Comparison of ENCODE assay signal across 8 cellular contexts in the genomic region with DNA sequence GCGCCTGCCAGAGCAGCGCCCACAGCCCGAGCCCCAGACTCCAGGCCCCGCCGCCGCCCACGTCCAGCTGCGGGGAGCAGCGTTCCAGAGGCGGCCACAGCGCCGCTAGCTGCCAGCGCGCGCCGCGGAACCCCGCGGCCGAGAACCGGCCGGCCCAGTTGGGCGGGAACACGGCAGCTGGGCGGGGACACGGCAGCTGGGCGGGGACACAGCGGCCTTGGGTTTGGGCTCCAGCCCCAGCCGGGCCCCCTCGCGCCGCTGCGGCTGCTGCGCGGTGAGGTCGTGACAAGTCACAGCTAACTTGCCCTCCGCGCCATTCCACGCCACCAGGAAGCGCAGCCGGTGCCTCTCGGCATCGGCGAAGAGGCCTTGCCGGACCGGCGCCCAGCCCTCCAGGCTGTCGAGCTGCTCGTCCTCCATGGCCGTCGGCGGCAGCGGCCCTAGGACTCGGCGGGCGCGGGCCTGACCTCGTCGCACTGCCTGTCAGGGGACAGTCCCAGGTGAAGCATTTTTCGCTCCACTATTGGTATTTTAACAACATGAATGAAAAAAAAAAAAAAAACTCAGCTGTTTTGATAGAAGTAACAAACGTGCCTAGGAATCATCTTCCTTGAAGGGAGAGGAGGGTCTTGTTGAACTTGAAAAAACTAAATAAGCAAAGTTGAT. TPM values are rescaled to one million over a fixed set of nuclear protein-coding genes. Genes with fewer than 3 reads are reported as not detected.
DNase-seq lines count a peak whose midpoint lies in the region; ATAC-seq, FAIRE-seq and TF ChIP-seq lines count a peak whose summit lies in the region.
"Not testable (repeated sequence)": the region's sequence is repeated elsewhere in the genome, so short reads cannot be mapped to it uniquely, and the experiment has no call there.

No MANE protein-coding gene starts in this region.

- TF ChIP-seq RAD21 in IMR-90 (IDR thresholded peaks at IDR 0.05; ENCODE audit: low read length) = not testable (repeated sequence)

- not testable (repeated sequence) for TF ChIP-seq POLR2A in GM12891 (IDR thresholded peaks at IDR 0.05; ENCODE audit: low read depth, low read length); IMR-90 (IDR thresholded peaks at IDR 0.05; ENCODE audit: low read depth, low read length)

- peak overlapping the region in 1 of 2 experiments; percentile 69; a peak in 1 of 4 replicates for H4K8ac ChIP-seq in IMR-90 (ENCODE audit: low read depth in 2 of 2, low read length in 2 of 2)

- BruUV-seq in IMR-90 (replicated peaks; lab: Mats Ljungman, UMichigan) = TSS peak; percentile 67

- POLR2A ChIA-PET in IMR-90 (lab: Charles Lee; ENCODE audit: unreplicated experiment) = not testable (repeated sequence)

- in situ Hi-C loops in IMR-90 (cut with MboI; ENCODE audit: low sequenced_read_pairs) = not testable (repeated sequence)

- H2BK20ac ChIP-seq in IMR-90 (ENCODE audit: low read depth, low read length) = not testable (repeated sequence)

- H3K56ac ChIP-seq in IMR-90 (ENCODE audit: extremely low read depth, insufficient read depth, low read length) = not testable (repeated sequence)

- not testable (repeated sequence) for H3K27me3 ChIP-seq in IMR-90 (ENCODE audit: control insufficient read depth, insufficient read depth, low read length)

- H3K9ac ChIP-seq in IMR-90 (ENCODE audit: low read depth, low read length) = peak overlapping the region; percentile 62

- H3K4me1 ChIP-seq in IMR-90 (ENCODE audit: control insufficient read depth, insufficient read depth, low read length) = not testable (repeated sequence)

- H3K4ac ChIP-seq in IMR-90 (ENCODE audit: low read depth, low read length) = not testable (repeated sequence)

- not testable (repeated sequence) for H2AK9ac ChIP-seq in IMR-90 (replicated peaks; ENCODE audit: low read depth, low read length, poor library complexity)

- H3K4me1 Mint-ChIP-seq in central memory CD8-positive, alpha-beta T cell; immature natural killer cell: not testable (repeated sequence)

- H2AK5ac ChIP-seq in IMR-90 (ENCODE audit: low read depth, low read length) = not testable (repeated sequence)

- DNase-seq in GM12891 (ENCODE audit: insufficient read length, low spot score); HFF-Myc (ENCODE audit: extremely low read depth, low read depth); IMR-90: not testable (repeated sequence)
- DNase-seq in activated CD4-positive, alpha-beta T cell treated with anti-CD3 and anti-CD28 coated beads, Interleukin-2, amount 50 U/mL, for 48 hours = peak; percentile 36 to 46
- peak; percentile 68 to 81 for DNase-seq in central memory CD8-positive, alpha-beta T cell (ENCODE audit: low spot score in 2 of 2)
- peak; percentile 88 to 89 (median 88) for DNase-seq in immature natural killer cell
- peak; percentile 0 for DNase-seq in putamen (ENCODE audit: low spot score)
- DNase-seq in superior temporal gyrus (ENCODE audit: extremely low spot score) = peak; percentile 14

- H3K23ac ChIP-seq in IMR-90 (ENCODE audit: low read depth, low read length) = not testable (repeated sequence)

- CTCF ChIA-PET in IMR-90 (lab: Yijun Ruan, JAX) = not testable (repeated sequence)

- not testable (repeated sequence) for H3K36me3 ChIP-seq in IMR-90 (ENCODE audit: control insufficient read depth, insufficient read depth, low read length)

- H4K20me1 ChIP-seq in IMR-90 (ENCODE audit: insufficient read depth, low read length) = not testable (repeated sequence)

- H3K4me3 Mint-ChIP-seq in central memory CD8-positive, alpha-beta T cell = not testable (repeated sequence)
- H3K4me3 Mint-ChIP-seq in immature natural killer cell = peak overlapping the region; percentile 47 to 77 (median 71)

- not testable (repeated sequence) for H2AFZ ChIP-seq in IMR-90 (replicated peaks; ENCODE audit: low read length, poor library complexity)

- not testable (repeated sequence) for H3K9me3 Mint-ChIP-seq in central memory CD8-positive, alpha-beta T cell; immature natural killer cell

- WGBS in IMR-90 (ENCODE audit: extremely low coverage in 2 of 2, insufficient read length in 1 of 2), 2 experiments = no CpG with 5 or more reads among the region's 61 CpGs

- peak; percentile 88 for FAIRE-seq in GM12891 (lab: Jason Lieb, UNC)

- peak overlapping the region; percentile 59 for H3K27ac ChIP-seq in IMR-90 (ENCODE audit: insufficient read depth, low read length)

- peak; percentile 99 for ATAC-seq in IMR-90 (ENCODE audit: low read depth)
- ATAC-seq in central memory CD8-positive, alpha-beta T cell (replicated peaks; ENCODE audit: extremely low read depth, poor library complexity, severe bottlenecking) = peak; percentile 92

- not testable (repeated sequence) for H3K27ac Mint-ChIP-seq in central memory CD8-positive, alpha-beta T cell (ENCODE audit: low read depth)
- peak overlapping the region in 4 of 6 donors; percentile 50 to 81 (median 74) for H3K27ac Mint-ChIP-seq in immature natural killer cell

- not testable (repeated sequence) for H2BK120ac ChIP-seq in IMR-90 (ENCODE audit: low read depth, low read length)

- H3K18ac ChIP-seq in IMR-90 (ENCODE audit: low read depth, low read length) = not testable (repeated sequence)

- intact Hi-C loops in IMR-90 (cut with micrococcal nuclease) = not testable (repeated sequence)

- H2BK15ac ChIP-seq in IMR-90 (ENCODE audit: low read depth, low read length) = not testable (repeated sequence)

- H3K79me1 ChIP-seq in IMR-90 (ENCODE audit: low read depth in 1 of 2, low read length in 2 of 2) = not testable (repeated sequence)

- not testable (repeated sequence) for H3K9me1 ChIP-seq in IMR-90 (ENCODE audit: insufficient read depth, low read length)

- H3K4me3 ChIP-seq in HFF-Myc (replicated peaks; ENCODE audit: low read depth, low read length) (peak overlapping the region; percentile 35), IMR-90 (ENCODE audit: insufficient read depth, low read depth, low read length) (peak overlapping the region; percentile 73)

- H3K14ac ChIP-seq in IMR-90 (replicated peaks; ENCODE audit: low read depth, low read length) = not testable (repeated sequence)

- not testable (repeated sequence) for H3K36me3 Mint-ChIP-seq in central memory CD8-positive, alpha-beta T cell (ENCODE audit: insufficient read depth); immature natural killer cell

- H2BK5ac ChIP-seq in IMR-90 (ENCODE audit: low read depth, low read length, poor library complexity, severe bottlenecking) = peak overlapping the region; percentile 28

- not testable (repeated sequence) for H4K91ac ChIP-seq in IMR-90 (ENCODE audit: insufficient read depth, low read depth, low read length)

- not testable (repeated sequence) for H3K9me3 ChIP-seq in IMR-90 (ENCODE audit: control insufficient read depth, insufficient read depth, low read length)

- not testable (repeated sequence) for H3K27me3 Mint-ChIP-seq in central memory CD8-positive, alpha-beta T cell; immature natural killer cell (ENCODE audit: low read depth in 3 of 3)

- not testable (repeated sequence) for TF ChIP-seq CTCF in HFF-Myc (IDR thresholded peaks at IDR 0.05; ENCODE audit: low read depth, low read length, missing control alignments); IMR-90 (conservative IDR thresholded peaks at IDR 0.05; ENCODE audit: low read depth, low read length)

- not testable (repeated sequence) for H4K5ac ChIP-seq in IMR-90 (ENCODE audit: low read depth, low read length)

- dilution Hi-C loops in IMR-90 (cut with HindIII; ENCODE audit: low sequenced_read_pairs, unreplicated experiment) = not testable (repeated sequence)

- H3K4me2 ChIP-seq in IMR-90 (ENCODE audit: low read depth, low read length) = peak overlapping the region; percentile 66

RNA-seq across cellular contexts. Expression of gene GOLGA8N, which starts 56.6 kb away (rescaled TPM):
- polyA plus RNA-seq in GM12891 (2012; ENCODE audit: low read depth, missing spikeins) = 0.51 TPM
- total RNA-seq in IMR-90 (2012; rRNA removed) = 0.72 and 0.83 TPM in 2 replicates
- polyA plus RNA-seq in IMR-90 (2012; rRNA removed) (1.2 and 1.8 TPM in 2 replicates), immature natural killer cell (1 to 10 TPM; 1.6 to 7.6 (median 1.9) TPM)
- 0.21 and 0.40 TPM in 2 replicates for polyA plus RNA-seq in IMR-90 (2012; cell fraction: cytosol; rRNA removed)
- 8.8 and 24.2 TPM in 2 replicates for polyA plus RNA-seq in IMR-90 (2012; cell fraction: nucleus; rRNA removed; ENCODE audit: low replicate concordance)
